ENCODE assay signal across 17 cellular contexts in genomic region chr22:46826438-46826837, GRCh38.
DNase-seq lines count a peak whose midpoint lies in the region; ATAC-seq and TF ChIP-seq lines count a peak whose summit lies in the region.
"Had no signal": no experiment of that assay in that cellular context is flagged by ENCODE, and none has a peak within 500 bp of the region (broad histone marks: within the 10 kb centered on the region; RNA-seq: fewer than 3 reads in every experiment).

No MANE protein-coding gene starts in this region.

- H3K27me3 ChIP-seq in SK-N-SH (ENCODE audit: insufficient read depth) = no peaks in the 10 kb centered on the region
- no peaks in the 10 kb centered on the region for H3K27me3 ChIP-seq in endodermal cell (ENCODE audit: control insufficient read depth, insufficient read depth, low read length, poor library complexity, severe bottlenecking)
- H3K27me3 ChIP-seq: BLaER1 had no signal

- TF ChIP-seq EP300 in SK-N-SH (IDR thresholded peaks at IDR 0.05; ENCODE audit: borderline replicate concordance in 1 of 2, low read depth in 1 of 2, low read length in 1 of 2) = no peak

- peaks cover 28% of the 10 kb centered on the region for H3K4me1 Mint-ChIP-seq in endodermal cell

- H3K9me2 ChIP-seq in SK-N-SH = no peaks in the 10 kb centered on the region

- no peak overlapping the region for H3K4me3 ChIP-seq in SK-N-SH (ENCODE audit: low read depth in 2 of 2, low read length in 1 of 2)
- H3K4me3 ChIP-seq in endodermal cell (ENCODE audit: low read length) = no peak overlapping the region
- H3K4me3 ChIP-seq: BLaER1 had no signal

- no peak overlapping the region for H3K4me3 Mint-ChIP-seq in endodermal cell
- H3K4me3 Mint-ChIP-seq: B cell; CD4-positive, CD25-positive, alpha-beta regulatory T cell; CD8-positive, alpha-beta memory T cell had no signal

- POLR2A ChIA-PET in SK-N-SH (lab: Yijun Ruan, JAX) = no interaction called here

- WGBS in SK-N-SH (ENCODE audit: low lambda C conversion rate) = 97% methylated on average over 8 of the region's 8 CpGs
- WGBS in endodermal cell (ENCODE audit: insufficient coverage in 1 of 2, insufficient read length in 1 of 2), 2 experiments = 93 to 100% methylated on average over 4 to 8 of the region's 8 CpGs

- ATAC-seq in SK-N-SH treated with all-trans-retinoic acid at 6 μM for 48 hours = no peak

- peaks cover 28% of the 10 kb centered on the region for H3K36me3 Mint-ChIP-seq in endodermal cell (ENCODE audit: low read depth)

- H3K27me3 Mint-ChIP-seq in endodermal cell (ENCODE audit: insufficient read depth) = no peaks in the 10 kb centered on the region
- H3K27me3 Mint-ChIP-seq: B cell; CD4-positive, CD25-positive, alpha-beta regulatory T cell had no signal

- H3K27ac ChIP-seq in SK-N-SH (ENCODE audit: low read depth in 2 of 2, low read length in 1 of 2) (no peak overlapping the region), endodermal cell (ENCODE audit: low read depth, low read length) (no peak overlapping the region), substantia nigra (ENCODE audit: low read depth, low read length, poor library complexity, severe bottlenecking) (no peak overlapping the region)
- H3K27ac ChIP-seq: 22Rv1, BLaER1, C4-2B had no signal

- H3K36me3 ChIP-seq in SK-N-SH (replicated peaks in 1 of 2; ENCODE audit: control insufficient read depth in 1 of 2, insufficient read depth in 2 of 2, low read length in 1 of 2) = peaks cover 0 to 2% of the 10 kb centered on the region in 2 experiments
- H3K36me3 ChIP-seq in endodermal cell (ENCODE audit: control insufficient read depth, insufficient read depth, low read length) = peaks cover 37% of the 10 kb centered on the region

- H3K79me2 ChIP-seq in SK-N-SH (ENCODE audit: insufficient read depth) = peaks cover 48% of the 10 kb centered on the region; the same call in 1 of the 2 replicates

- peaks cover 32% of the 10 kb centered on the region for H3F3A ChIP-seq in SK-N-SH (replicated peaks; ENCODE audit: insufficient read depth)

- CTCF ChIA-PET in SK-N-SH (lab: Yijun Ruan, JAX) = interaction anchor here (0.6 to 1.9 kb wide), 4 partner anchors 16 to 238 kb away, joined by 3 to 8 read pairs (median 4); no protein-coding TSS in a partner anchor

- intact Hi-C loops in posterior vena cava (cut with DNase I) = no loop called here

- no peak for TF ChIP-seq RAD21 in SK-N-SH (IDR thresholded peaks at IDR 0.05; ENCODE audit: low read length)

- peaks cover 2% of the 10 kb centered on the region for H3K9me3 Mint-ChIP-seq in endodermal cell
- H3K9me3 Mint-ChIP-seq: CD4-positive, CD25-positive, alpha-beta regulatory T cell had no signal

- H4K20me1 ChIP-seq in SK-N-SH (ENCODE audit: insufficient read depth) = peaks cover 8% of the 10 kb centered on the region

- H3K27ac Mint-ChIP-seq in endodermal cell = no peak overlapping the region
- H3K27ac Mint-ChIP-seq: B cell had no signal

- H3K9me3 ChIP-seq in SK-N-SH (no peaks in the 10 kb centered on the region), endodermal cell (ENCODE audit: control insufficient read depth, low read length) (no peaks in the 10 kb centered on the region)

- H3K4me1 ChIP-seq in SK-N-SH (ENCODE audit: control insufficient read depth in 1 of 2, insufficient read depth in 2 of 2, low read depth in 1 of 2, low read length in 1 of 2) = peaks cover 30 to 38% of the 10 kb centered on the region in 2 experiments; a peak in 3 of 4 replicates
- H3K4me1 ChIP-seq in endodermal cell (ENCODE audit: control insufficient read depth, insufficient read depth, low read length) = no peaks in the 10 kb centered on the region

- H3K4me2 ChIP-seq in SK-N-SH = no peak overlapping the region
- H3K4me2 ChIP-seq: BLaER1 had no signal

- TF ChIP-seq CTCF in SK-N-SH (IDR thresholded peaks at IDR 0.05) (no peak), endodermal cell (conservative IDR thresholded peaks at IDR 0.05) (no peak)

- H3K9ac ChIP-seq in SK-N-SH = no peak overlapping the region
- no peak overlapping the region for H3K9ac ChIP-seq in endodermal cell (ENCODE audit: extremely low read depth, low read length, poor library complexity, severe bottlenecking)
- H3K9ac ChIP-seq: BLaER1 had no signal

- H2AFZ ChIP-seq in SK-N-SH (ENCODE audit: low read depth) = no peak overlapping the region

- DNase-seq in SK-N-SH (peak; percentile 2), endodermal cell (peak; percentile 24), posterior vena cava (ENCODE audit: low spot score) (peak; percentile 65), substantia nigra (lab: John Stamatoyannopoulos, UW) (no peak)
- no peak for DNase-seq in activated T-cell treated with anti-CD3 and anti-CD28 coated beads, Interleukin-2, amount 50 U/mL, for 48 hours
- DNase-seq: CD8-positive, alpha-beta memory T cell; DMS53; DMS79 treated with DMSO at 0.1 percent for 48 hours; GF-D8; GOT3; HCEC 1CT had no signal

TF ChIP-seq in SK-N-SH, 30 proteins besides CTCF, POLR2A, EP300 and RAD21 (continues in another document):
- no peak for TF ChIP-seq YY1 (IDR thresholded peaks at IDR 0.05; ENCODE audit: low read depth)
- TF ChIP-seq JUND (IDR thresholded peaks at IDR 0.05) = no peak
- no peak for TF ChIP-seq MAX (IDR thresholded peaks at IDR 0.05; ENCODE audit: low read depth)
- TF ChIP-seq RXRA (IDR thresholded peaks at IDR 0.05; ENCODE audit: borderline replicate concordance, low read depth) = no peak
- TF ChIP-seq TEAD4 (IDR thresholded peaks at IDR 0.05; ENCODE audit: borderline replicate concordance, insufficient read depth) = no peak
- TF ChIP-seq REST (IDR thresholded peaks at IDR 0.05; ENCODE audit: low read depth, low read length) = no peak
- no peak for TF ChIP-seq RCOR1 (IDR thresholded peaks at IDR 0.05; ENCODE audit: low read length)
- no peak for TF ChIP-seq RFX5 (IDR thresholded peaks at IDR 0.05; ENCODE audit: low read length)

TF ChIP-seq in SK-N-SH treated with all-trans-retinoic acid at 6 μM for 48 hours, 23 proteins besides CTCF, POLR2A, EP300 and RAD21:
- TF ChIP-seq PATZ1 (CRISPR knock-in tag; IDR thresholded peaks at IDR 0.05; ENCODE audit: borderline replicate concordance) (no peak), ZNF565 (CRISPR knock-in tag; conservative IDR thresholded peaks at IDR 0.05; ENCODE audit: low read depth) (no peak), ZNF8 (CRISPR knock-in tag; IDR thresholded peaks at IDR 0.05) (no peak), ESRRG (CRISPR knock-in tag; IDR thresholded peaks at IDR 0.05) (no peak), POU6F1 (CRISPR knock-in tag; IDR thresholded peaks at IDR 0.05; ENCODE audit: borderline replicate concordance, low read depth) (no peak), BACH2 (CRISPR knock-in tag; IDR thresholded peaks at IDR 0.05; ENCODE audit: borderline replicate concordance) (no peak), ZFP30 (CRISPR knock-in tag; IDR thresholded peaks at IDR 0.05) (no peak), CREB5 (CRISPR knock-in tag; IDR thresholded peaks at IDR 0.05; ENCODE audit: low read depth) (no peak), ZNF70 (CRISPR knock-in tag; IDR thresholded peaks at IDR 0.05) (no peak), OSR1 (CRISPR knock-in tag; IDR thresholded peaks at IDR 0.05) (no peak), GLIS3 (CRISPR knock-in tag; IDR thresholded peaks at IDR 0.05) (no peak), ISL1 (CRISPR knock-in tag; IDR thresholded peaks at IDR 0.05) (no peak)

Comparison
In these comparisons a context has a peak if more than half of its experiments do, and no peak if none do; other contexts are left out.
1. DNase-seq: peak in SK-N-SH (single experiment), endodermal cell (single experiment) and posterior vena cava (single experiment); none in activated T-cell treated with anti-CD3 and anti-CD28 coated beads, Interleukin-2, amount 50 U/mL, for 48 hours (0 of 2) and substantia nigra (0 of 49).